8 cellular contexts compared by ENCODE assay signal in the genomic region with DNA sequence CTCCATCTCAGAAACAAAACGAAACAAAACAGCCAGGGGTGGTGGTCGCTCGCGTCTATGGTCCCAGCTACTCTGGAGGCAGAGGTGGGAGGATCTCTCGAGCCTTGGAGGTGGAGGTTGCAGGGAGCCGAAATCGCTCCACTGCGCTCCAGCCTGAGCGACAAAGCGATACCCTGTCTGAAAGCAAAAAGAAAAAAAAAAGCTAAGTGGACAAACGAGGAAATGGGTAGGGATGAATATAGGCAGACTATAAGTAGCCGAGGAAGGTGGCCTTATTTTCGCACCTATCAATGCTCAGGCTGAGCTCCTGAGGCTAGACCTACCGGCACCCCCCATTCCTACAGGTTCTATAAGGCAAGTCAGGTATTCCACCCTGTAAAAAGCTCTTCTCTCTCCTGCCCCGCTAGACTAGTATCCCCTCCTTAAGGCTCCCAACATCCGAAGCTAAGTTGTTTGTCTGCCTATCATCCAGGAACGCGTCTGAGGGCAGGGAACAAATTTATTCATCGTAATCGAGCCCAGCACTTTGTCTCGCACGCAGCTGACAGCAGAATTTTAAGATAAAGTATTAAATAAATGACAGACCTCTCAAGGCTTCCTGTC. TPM values are rescaled to one million over a fixed set of nuclear protein-coding genes. Genes with fewer than 3 reads are reported as not detected.
DNase-seq lines count a peak whose midpoint lies in the region; ATAC-seq and TF ChIP-seq lines count a peak whose summit lies in the region.

No MANE protein-coding gene starts in this region.

- H3K4me1 Mint-ChIP-seq in activated CD4-positive, alpha-beta T cell treated with anti-CD3 and anti-CD28 coated beads for 36 hours, result peaks cover 30% of the 10 kb centered on the region
- H3K4me1 Mint-ChIP-seq in activated T-helper 1 cell treated with anti-CD3 and anti-CD28 coated beads, Interleukin-12 subunit alpha, Interleukin-12 subunit beta, Interleukin-2, Interleukin-4 antibody, amounts not matched to agents 30 ng/mL and 10 ng/mL and 1 ng/mL, durations not matched to agents 14 hours and 24 hours and 36 hours (ENCODE audit: low read depth), result peaks cover 21% of the 10 kb centered on the region

- POLR2A ChIA-PET in activated CD4-positive, alpha-beta T cell treated with anti-CD3 and anti-CD28 coated beads for 36 hours (lab: Charles Lee), result interaction anchor here (0.5 to 2.2 kb wide), 7 partner anchors 9 to 758 kb away, joined by 3 to 47 read pairs (median 3); a partner anchor contains a TSS

- H3K4me3 ChIP-seq in heart right ventricle (peak overlapping the region; percentile 43 to 97 (median 94)), sigmoid colon (peak overlapping the region; percentile 33 to 89 (median 84))

- no peak for TF ChIP-seq POLR2A in sigmoid colon (IDR thresholded peaks at IDR 0.05)

- CTCF ChIA-PET in activated CD4-positive, alpha-beta T cell treated with anti-CD3 and anti-CD28 coated beads for 36 hours (lab: Charles Lee), result interaction anchor here (0.5 to 1.9 kb wide), 7 partner anchors 9 to 564 kb away, joined by 3 to 17 read pairs (median 3); a partner anchor contains a TSS

- H3K27me3 Mint-ChIP-seq in activated CD4-positive, alpha-beta T cell treated with anti-CD3 and anti-CD28 coated beads for 36 hours, result no peaks in the 10 kb centered on the region
- H3K27me3 Mint-ChIP-seq in activated T-helper 1 cell treated with anti-CD3 and anti-CD28 coated beads, Interleukin-12 subunit alpha, Interleukin-12 subunit beta, Interleukin-2, Interleukin-4 antibody, amounts not matched to agents 30 ng/mL and 10 ng/mL and 1 ng/mL, durations not matched to agents 14 hours and 24 hours and 36 hours (ENCODE audit: insufficient read depth), result no peaks in the 10 kb centered on the region

- no peak for TF ChIP-seq CTCF in heart right ventricle (IDR thresholded peaks at IDR 0.05)
- no peak for TF ChIP-seq CTCF in sigmoid colon (IDR thresholded peaks at IDR 0.05)

- H3K4me1 ChIP-seq in heart right ventricle (peaks cover 7 to 20% (median 13%) of the 10 kb centered on the region in 9 donors), sigmoid colon (peaks cover 0 to 22% (median 16%) of the 10 kb centered on the region in 4 donors)

- peak overlapping the region; percentile 92 for H3K27ac Mint-ChIP-seq in activated CD4-positive, alpha-beta T cell treated with anti-CD3 and anti-CD28 coated beads for 36 hours
- H3K27ac Mint-ChIP-seq in activated T-helper 1 cell treated with anti-CD3 and anti-CD28 coated beads, Interleukin-12 subunit alpha, Interleukin-12 subunit beta, Interleukin-2, Interleukin-4 antibody, amounts not matched to agents 30 ng/mL and 10 ng/mL and 1 ng/mL, durations not matched to agents 14 hours and 24 hours and 36 hours, result peak overlapping the region; percentile 91

- no peaks in the 10 kb centered on the region for H3K9me3 Mint-ChIP-seq in activated CD4-positive, alpha-beta T cell treated with anti-CD3 and anti-CD28 coated beads for 36 hours (ENCODE audit: low read depth)
- H3K9me3 Mint-ChIP-seq in activated T-helper 1 cell treated with anti-CD3 and anti-CD28 coated beads, Interleukin-12 subunit alpha, Interleukin-12 subunit beta, Interleukin-2, Interleukin-4 antibody, amounts not matched to agents 30 ng/mL and 10 ng/mL and 1 ng/mL, durations not matched to agents 14 hours and 24 hours and 36 hours, result no peaks in the 10 kb centered on the region

- no peaks in the 10 kb centered on the region for H3K27me3 ChIP-seq in heart right ventricle
- H3K27me3 ChIP-seq in sigmoid colon, result no peaks in the 10 kb centered on the region

- intact Hi-C loops in activated CD4-positive, alpha-beta T cell treated with anti-CD3 and anti-CD28 coated beads for 36 hours (cut with DNase I, micrococcal nuclease), result loop anchor here (1.0 kb wide), 4 partner anchors 10 to 866 kb away; a partner anchor contains a TSS
- intact Hi-C loops in activated T-helper 1 cell treated with anti-CD3 and anti-CD28 coated beads, Interleukin-12 subunit alpha, Interleukin-12 subunit beta, Interleukin-2, Interleukin-4 antibody, amounts not matched to agents 30 ng/mL and 10 ng/mL and 1 ng/mL, durations not matched to agents 14 hours and 24 hours and 36 hours (cut with micrococcal nuclease), result loop anchor here (1.0 to 5.0 kb wide), 7 partner anchors 10 to 758 kb away; a partner anchor contains a TSS
- intact Hi-C loops in heart right ventricle (cut with DNase I) (loop anchor here in 1 of 10 donors (1.0 kb wide), 1 partner anchor 10 kb away; a partner anchor contains a TSS), sigmoid colon (cut with DNase I) (loop anchor here (1.0 to 10.0 kb wide), 5 partner anchors 10 to 867 kb away; a partner anchor contains a TSS)

- peak; percentile 35 for ATAC-seq in activated CD4-positive, alpha-beta T cell treated with anti-CD3 and anti-CD28 coated beads for 36 hours
- ATAC-seq in HG02588 (IDR thresholded peaks at IDR 0.05; ENCODE audit: unreplicated experiment) (peak; percentile 32), heart right ventricle (peak; percentile 6 to 35 (median 23))

- 2 to 9% methylated on average over 22 of the region's 22 CpGs for WGBS in heart right ventricle, 2 donors
- 1% methylated on average over 22 of the region's 22 CpGs for WGBS in sigmoid colon, 2 donors

- H3K4me3 Mint-ChIP-seq in activated CD4-positive, alpha-beta T cell treated with anti-CD3 and anti-CD28 coated beads for 36 hours, result peak overlapping the region; percentile 97
- peak overlapping the region; percentile 97 for H3K4me3 Mint-ChIP-seq in activated T-helper 1 cell treated with anti-CD3 and anti-CD28 coated beads, Interleukin-12 subunit alpha, Interleukin-12 subunit beta, Interleukin-2, Interleukin-4 antibody, amounts not matched to agents 30 ng/mL and 10 ng/mL and 1 ng/mL, durations not matched to agents 14 hours and 24 hours and 36 hours

- H3K27ac ChIP-seq in heart right ventricle, result peak overlapping the region; percentile 58 to 91 (median 83)
- H3K27ac ChIP-seq in sigmoid colon, result peak overlapping the region; percentile 75 to 89 (median 86)

- no peak for TF ChIP-seq EP300 in sigmoid colon (IDR thresholded peaks at IDR 0.05)

- DNase-seq in activated CD4-positive, alpha-beta T cell treated with anti-CD3 and anti-CD28 coated beads for 36 hours, result peak; percentile 39
- no peak for DNase-seq in activated CD4-positive, alpha-beta T cell treated with anti-CD3 and anti-CD28 coated beads for 1 hour
- peak; percentile 61 for DNase-seq in NCI-H128 (lab: John Stamatoyannopoulos, UW; ENCODE audit: unreplicated experiment)
- peak; percentile 21 for DNase-seq in activated T-helper 1 cell treated with anti-CD3 and anti-CD28 coated beads, Interleukin-12 subunit alpha, Interleukin-12 subunit beta, Interleukin-2, Interleukin-4 antibody, amounts not matched to agents 30 ng/mL and 10 ng/mL and 1 ng/mL, durations not matched to agents 14 hours and 24 hours and 36 hours (ENCODE audit: low spot score)
- DNase-seq in heart right ventricle, result no peak
- DNase-seq in sigmoid colon, result peak; percentile 65
- DNase-seq in NAMALWA (ENCODE audit: low spot score), result no peak

- peaks cover 30% of the 10 kb centered on the region for H3K36me3 Mint-ChIP-seq in activated CD4-positive, alpha-beta T cell treated with anti-CD3 and anti-CD28 coated beads for 36 hours (ENCODE audit: low read depth)
- peaks cover 28% of the 10 kb centered on the region for H3K36me3 Mint-ChIP-seq in activated T-helper 1 cell treated with anti-CD3 and anti-CD28 coated beads, Interleukin-12 subunit alpha, Interleukin-12 subunit beta, Interleukin-2, Interleukin-4 antibody, amounts not matched to agents 30 ng/mL and 10 ng/mL and 1 ng/mL, durations not matched to agents 14 hours and 24 hours and 36 hours (ENCODE audit: low read depth)

- H3K36me3 ChIP-seq in heart right ventricle (peaks cover 0 to 27% (median 7%) of the 10 kb centered on the region in 9 donors), sigmoid colon (peaks cover 0 to 24% (median 3%) of the 10 kb centered on the region in 4 donors)

- no peaks in the 10 kb centered on the region for H3K9me3 ChIP-seq in heart right ventricle
- no peaks in the 10 kb centered on the region for H3K9me3 ChIP-seq in sigmoid colon

RNA-seq across cellular contexts. Expression of a gene that starts 0.6 kb away (rescaled TPM):
- 10 to 100 TPM; 34.0 to 36.5 TPM for total RNA-seq in activated CD4-positive, alpha-beta T cell treated with anti-CD3 and anti-CD28 coated beads for 36 hours
- total RNA-seq in activated T-helper 1 cell treated with anti-CD3 and anti-CD28 coated beads, Interleukin-12 subunit alpha, Interleukin-12 subunit beta, Interleukin-2, Interleukin-4 antibody, amounts not matched to agents 30 ng/mL and 10 ng/mL and 1 ng/mL, durations not matched to agents 14 hours and 24 hours and 36 hours, result 38.3 and 40.2 TPM in 2 replicates
- total RNA-seq in heart right ventricle, result 10 to 100 TPM in 9 of 10 donors, 1 to 10 TPM in 1; 9.8 to 15.9 (median 12.4) TPM
- 1 to 10 TPM; 2.2 to 9.9 TPM for polyA plus RNA-seq in heart right ventricle
- total RNA-seq in sigmoid colon, result 10 to 100 TPM; 16.4 to 25.8 (median 20.7) TPM
- 1 to 10 TPM; 2.1 to 6.3 (median 3.6) TPM for polyA plus RNA-seq in sigmoid colon

RNA-seq across cellular contexts. Expression of a gene that starts 9.5 kb away (rescaled TPM):
- 10 to 100 TPM; 48.6 to 59.5 TPM for total RNA-seq in activated CD4-positive, alpha-beta T cell treated with anti-CD3 and anti-CD28 coated beads for 36 hours
- 74.6 and 77.9 TPM in 2 replicates for total RNA-seq in activated T-helper 1 cell treated with anti-CD3 and anti-CD28 coated beads, Interleukin-12 subunit alpha, Interleukin-12 subunit beta, Interleukin-2, Interleukin-4 antibody, amounts not matched to agents 30 ng/mL and 10 ng/mL and 1 ng/mL, durations not matched to agents 14 hours and 24 hours and 36 hours
- 10 to 100 TPM; 17.5 to 32.0 (median 27.5) TPM for total RNA-seq in heart right ventricle
- 10 to 100 TPM in 1 of 2 donors, 1 to 10 TPM in 1; 8.6 to 41.2 TPM for polyA plus RNA-seq in heart right ventricle
- 10 to 100 TPM; 13.2 to 29.9 (median 17.5) TPM for total RNA-seq in sigmoid colon
- 10 to 100 TPM in 1 of 3 donors, 1 to 10 TPM in 2; 3.0 to 16.5 (median 3.2) TPM for polyA plus RNA-seq in sigmoid colon

Comparison
In these comparisons a context has a peak if more than half of its experiments do, and no peak if none do; other contexts are left out.
1. DNase-seq: peak in activated CD4-positive, alpha-beta T cell treated with anti-CD3 and anti-CD28 coated beads for 36 hours (single experiment), NCI-H128 (single experiment), activated T-helper 1 cell treated with anti-CD3 and anti-CD28 coated beads, Interleukin-12 subunit alpha, Interleukin-12 subunit beta, Interleukin-2, Interleukin-4 antibody, amounts not matched to agents 30 ng/mL and 10 ng/mL and 1 ng/mL, durations not matched to agents 14 hours and 24 hours and 36 hours (single experiment) and sigmoid colon (single experiment); none in activated CD4-positive, alpha-beta T cell treated with anti-CD3 and anti-CD28 coated beads for 1 hour (single experiment), heart right ventricle (0 of 2) and NAMALWA (single experiment).
2. Peak in every context shown above with its lines, with median percentiles within 50 percentile points of each other: ATAC-seq.